In the genomic region with DNA sequence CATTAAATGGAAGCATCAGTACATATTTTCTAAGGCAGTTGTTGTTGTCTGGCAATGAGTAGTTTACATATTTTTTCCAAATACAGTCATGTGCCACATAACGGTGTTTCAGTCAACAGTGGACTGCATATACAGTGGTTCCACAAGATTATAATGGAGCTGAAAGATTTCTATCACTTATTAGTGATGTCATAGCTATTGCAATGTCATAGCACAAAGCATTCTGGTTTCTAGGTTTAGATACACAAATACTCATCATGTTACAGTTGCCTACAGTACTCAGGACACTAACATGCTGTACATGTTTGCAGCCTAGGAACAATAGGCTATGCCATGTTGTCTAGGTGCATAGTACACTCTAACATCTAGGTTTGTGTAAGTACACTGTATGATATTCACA, we compare ENCODE assay signal across 7 cellular contexts.
"Had no signal": no experiment of that assay in that cellular context is flagged by ENCODE, and none has a peak within 500 bp of the region (broad histone marks: within the 10 kb centered on the region; RNA-seq: fewer than 3 reads in every experiment).

No MANE protein-coding gene starts in this region.

- H3K4me3 ChIP-seq: GM12878 had no signal

- FAIRE-seq: GM12878, GM12891, GM12892, GM18507, GM19239 had no signal

- ATAC-seq: GM12878 had no signal

- DNase-seq: GDM1, GF-D8 had no signal
